9 cellular contexts compared by ENCODE assay signal in the genomic region with DNA sequence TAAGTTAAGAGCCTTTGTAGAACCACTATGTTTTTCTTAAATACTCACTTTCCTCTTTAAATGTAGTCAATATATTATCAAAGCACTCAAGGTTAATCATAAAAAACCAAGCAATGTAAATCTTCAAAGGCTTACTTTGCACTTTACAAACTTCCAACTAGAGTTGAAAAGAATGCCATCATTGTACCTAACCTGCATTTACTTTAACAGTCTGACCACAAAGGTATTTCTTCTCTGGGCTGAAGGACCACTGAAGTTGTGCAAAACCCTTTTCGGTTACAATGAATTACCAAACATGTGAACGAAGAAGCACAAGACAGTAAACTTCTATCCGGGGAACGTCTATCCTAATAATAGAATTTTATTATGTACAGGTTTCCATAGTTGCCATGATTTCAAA. TPM values are rescaled to one million over a fixed set of nuclear protein-coding genes. Genes with fewer than 3 reads are reported as not detected.
DNase-seq lines count a peak whose midpoint lies in the region; ATAC-seq, FAIRE-seq and TF ChIP-seq lines count a peak whose summit lies in the region.
"Had no signal": no experiment of that assay in that cellular context is flagged by ENCODE, and none has a peak within 500 bp of the region (broad histone marks: within the 10 kb centered on the region; RNA-seq: fewer than 3 reads in every experiment).

No MANE protein-coding gene starts in this region.

- 7 to 32% (median 13%) methylated on average over 4 of the region's 4 CpGs for WGBS in small intestine, 3 donors

- peak overlapping the region; percentile 11 for H3K27ac Mint-ChIP-seq in activated naive CD8-positive, alpha-beta T cell treated with anti-CD3 and anti-CD28 coated beads for 36 hours
- peak overlapping the region; percentile 76 for H3K27ac Mint-ChIP-seq in type B pancreatic cell

- no peak for ATAC-seq in Right ventricle myocardium inferior
- ATAC-seq in HG02981 (IDR thresholded peaks at IDR 0.05; ENCODE audit: unreplicated experiment): no peak

- peak overlapping the region; percentile 93 for H3K4me3 ChIP-seq in left ventricle myocardium inferior
- peak overlapping the region; percentile 1 for H3K4me3 ChIP-seq in kidney epithelial cell (ENCODE audit: low read depth, low read length)
- no peak overlapping the region for H3K4me3 ChIP-seq in small intestine (ENCODE audit: low read depth in 1 of 2, low read length in 2 of 2)

- H3K27me3 Mint-ChIP-seq in activated naive CD8-positive, alpha-beta T cell treated with anti-CD3 and anti-CD28 coated beads for 36 hours: no peaks in the 10 kb centered on the region
- no peaks in the 10 kb centered on the region for H3K27me3 Mint-ChIP-seq in type B pancreatic cell

- H3K36me3 ChIP-seq in left ventricle myocardium inferior: no peaks in the 10 kb centered on the region
- H3K36me3 ChIP-seq in kidney epithelial cell (ENCODE audit: control insufficient read depth, insufficient read depth, low read length): no peaks in the 10 kb centered on the region
- H3K36me3 ChIP-seq in small intestine (ENCODE audit: control insufficient read depth in 2 of 2, insufficient read depth in 2 of 2, low read length in 2 of 2): no peaks in the 10 kb centered on the region

- no peak for FAIRE-seq in small intestine (lab: Jason Lieb, UNC)
- FAIRE-seq: GM19239 had no signal

- H3K4me3 Mint-ChIP-seq in activated naive CD8-positive, alpha-beta T cell treated with anti-CD3 and anti-CD28 coated beads for 36 hours: peak overlapping the region; percentile 86
- H3K4me3 Mint-ChIP-seq in type B pancreatic cell: peak overlapping the region; percentile 94

- intact Hi-C loops in left ventricle myocardium inferior (cut with micrococcal nuclease): loop anchor here (5.0 kb wide), 1 partner anchor 68 kb away; a partner anchor contains a TSS
- intact Hi-C loops in Right ventricle myocardium inferior (cut with DNase I): no loop called here

- DNase-seq in left ventricle myocardium inferior (no peak), Right ventricle myocardium inferior (ENCODE audit: missing footprints) (no peak), kidney epithelial cell (ENCODE audit: low read depth) (no peak), type B pancreatic cell (ENCODE audit: extremely low spot score, unreplicated experiment) (no peak), small intestine (no peak), epidermal melanocyte (ENCODE audit: insufficient read length, low spot score) (no peak)
- DNase-seq in activated naive CD8-positive, alpha-beta T cell treated with anti-CD3 and anti-CD28 coated beads for 36 hours: no peak

- H3K36me3 Mint-ChIP-seq in activated naive CD8-positive, alpha-beta T cell treated with anti-CD3 and anti-CD28 coated beads for 36 hours: peaks cover 22% of the 10 kb centered on the region
- peaks cover 9% of the 10 kb centered on the region for H3K36me3 Mint-ChIP-seq in type B pancreatic cell

- H3K9me3 ChIP-seq in left ventricle myocardium inferior (replicated peaks): no peaks in the 10 kb centered on the region
- no peaks in the 10 kb centered on the region for H3K9me3 ChIP-seq in small intestine (ENCODE audit: control insufficient read depth, low read depth)

- peaks cover 87% of the 10 kb centered on the region for H3K4me1 ChIP-seq in left ventricle myocardium inferior
- H3K4me1 ChIP-seq in small intestine (ENCODE audit: control insufficient read depth in 2 of 2, insufficient read depth in 1 of 2, low read depth in 1 of 2, low read length in 1 of 2): peaks cover 6 to 8% of the 10 kb centered on the region in 2 donors

- H3K27ac ChIP-seq in left ventricle myocardium inferior (replicated peaks) (peak overlapping the region; percentile 98), small intestine (ENCODE audit: low read depth in 1 of 2, low read length in 1 of 2) (no peak overlapping the region)

- H3K4me1 Mint-ChIP-seq in activated naive CD8-positive, alpha-beta T cell treated with anti-CD3 and anti-CD28 coated beads for 36 hours: peaks cover 57% of the 10 kb centered on the region
- peaks cover 35% of the 10 kb centered on the region for H3K4me1 Mint-ChIP-seq in type B pancreatic cell (ENCODE audit: unreplicated experiment)

- H3K9me3 Mint-ChIP-seq in activated naive CD8-positive, alpha-beta T cell treated with anti-CD3 and anti-CD28 coated beads for 36 hours: no peaks in the 10 kb centered on the region
- H3K9me3 Mint-ChIP-seq in type B pancreatic cell: no peaks in the 10 kb centered on the region

- TF ChIP-seq CTCF in left ventricle myocardium inferior (IDR thresholded peaks at IDR 0.05; ENCODE audit: borderline replicate concordance) (no peak), kidney epithelial cell (IDR thresholded peaks at IDR 0.05; ENCODE audit: insufficient read depth, low read length, poor library complexity, severe bottlenecking) (no peak), type B pancreatic cell (conservative IDR thresholded peaks at IDR 0.05) (no peak)

- H3K27me3 ChIP-seq in left ventricle myocardium inferior (ENCODE audit: low read depth) (no peaks in the 10 kb centered on the region), kidney epithelial cell (ENCODE audit: control insufficient read depth, insufficient read depth, low read length) (no peaks in the 10 kb centered on the region), small intestine (ENCODE audit: control insufficient read depth in 2 of 2, insufficient read depth in 2 of 2, low read length in 2 of 2) (no peaks in the 10 kb centered on the region)

RNA-seq across cellular contexts. Expression of a gene that starts 3.0 kb away (rescaled TPM):
- total RNA-seq in left ventricle myocardium inferior (26.3 TPM), Right ventricle myocardium inferior (22.5 TPM), kidney epithelial cell (29.7 and 39.2 TPM in 2 replicates), type B pancreatic cell (ENCODE audit: low replicate concordance) (49.4 and 72.3 TPM in 2 replicates)
- 10 to 100 TPM; 50.6 to 52.2 TPM for total RNA-seq in activated naive CD8-positive, alpha-beta T cell treated with anti-CD3 and anti-CD28 coated beads for 36 hours
- polyA plus RNA-seq in small intestine: 10 to 100 TPM; 17.3 to 19.9 (median 19.4) TPM

Comparison
In these comparisons a context has a peak if more than half of its experiments do, and no peak if none do; other contexts are left out.
1. H3K4me3 ChIP-seq: peak in left ventricle myocardium inferior (single experiment) and kidney epithelial cell (single experiment); none in small intestine (0 of 2).